20 cellular contexts compared by ENCODE assay signal in the genomic region with DNA sequence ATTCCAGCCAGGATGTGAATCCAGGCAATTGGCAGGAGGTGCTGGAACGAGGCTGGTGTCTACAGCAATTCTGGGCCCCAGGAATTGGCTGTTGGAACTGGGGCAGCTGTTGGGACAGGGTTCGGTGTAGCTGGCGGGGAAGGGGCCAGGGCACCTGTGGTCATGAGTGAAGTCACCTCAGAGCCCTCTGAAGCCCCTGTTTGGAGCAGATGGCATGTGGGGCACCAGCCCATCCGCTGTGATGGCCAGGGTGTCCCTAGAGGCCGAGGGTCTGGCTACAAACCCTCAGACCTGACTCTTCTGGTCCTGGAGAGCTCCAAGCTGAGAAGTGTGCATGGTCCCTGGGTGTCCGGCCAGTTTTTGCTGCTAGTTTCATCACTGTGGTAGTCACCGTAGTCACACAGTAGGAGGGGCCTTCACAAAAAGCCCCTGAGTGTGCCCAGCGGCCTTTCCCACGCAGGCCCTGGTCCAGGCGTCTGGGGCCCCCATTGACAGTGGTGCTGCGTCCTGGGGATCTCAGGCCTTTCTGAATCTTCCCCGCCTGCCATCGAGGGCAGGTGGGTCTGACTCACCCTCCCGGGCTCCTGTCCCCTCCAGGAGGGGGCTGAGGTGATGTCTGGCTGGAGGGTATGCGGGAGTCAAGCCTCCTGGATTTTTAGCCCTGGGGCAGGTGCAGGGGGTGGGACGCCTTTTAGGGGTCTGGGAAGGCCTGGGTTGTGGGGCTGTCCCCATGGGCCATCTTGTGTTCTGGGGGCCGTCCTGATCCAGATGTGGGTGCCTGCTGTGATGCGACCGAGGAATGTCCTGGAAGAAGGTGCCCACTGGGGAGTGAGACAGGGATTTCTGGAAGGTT.
A peak's percentile ranks its signal among the peaks of the same experiment; 100 is the strongest.
DNase-seq lines count a peak whose midpoint lies in the region; ATAC-seq, FAIRE-seq and TF ChIP-seq lines count a peak whose summit lies in the region.
"Had no signal": no experiment of that assay in that cellular context is flagged by ENCODE, and none has a peak within 500 bp of the region (broad histone marks: within the 10 kb centered on the region; RNA-seq: fewer than 3 reads in every experiment).

No MANE protein-coding gene starts in this region.

- H3K9me1 ChIP-seq in K562 (ENCODE audit: control insufficient read depth, insufficient read depth, low read length), result no peaks in the 10 kb centered on the region

- in situ Hi-C loops in K562 (cut with MboI) (no loop called here), gastrocnemius medialis (cut with MboI; ENCODE audit: low sequenced_read_pairs in 4 of 4) (no loop called here)

- H3K27me3 Mint-ChIP-seq in activated naive CD4-positive, alpha-beta T cell treated with anti-CD3 and anti-CD28 coated beads, Interleukin-2, amount 10 ng/mL, durations not matched to agents 7 days and 5 days, result peaks cover 98% of the 10 kb centered on the region
- peaks cover 36% of the 10 kb centered on the region for H3K27me3 Mint-ChIP-seq in activated naive CD4-positive, alpha-beta T cell treated with anti-CD3 and anti-CD28 coated beads for 36 hours (ENCODE audit: low read depth)

- no peak overlapping the region for H3K4me2 ChIP-seq in K562 (ENCODE audit: insufficient read depth, low read length)

- H3K4me1 Mint-ChIP-seq in activated naive CD4-positive, alpha-beta T cell treated with anti-CD3 and anti-CD28 coated beads, Interleukin-2, amount 10 ng/mL, durations not matched to agents 7 days and 5 days, result peaks cover 30% of the 10 kb centered on the region
- H3K4me1 Mint-ChIP-seq in activated naive CD4-positive, alpha-beta T cell treated with anti-CD3 and anti-CD28 coated beads for 36 hours (ENCODE audit: low read depth), result no peaks in the 10 kb centered on the region

- H3K9me3 Mint-ChIP-seq in activated naive CD4-positive, alpha-beta T cell treated with anti-CD3 and anti-CD28 coated beads, Interleukin-2, amount 10 ng/mL, durations not matched to agents 7 days and 5 days, result no peaks in the 10 kb centered on the region
- no peaks in the 10 kb centered on the region for H3K9me3 Mint-ChIP-seq in activated naive CD4-positive, alpha-beta T cell treated with anti-CD3 and anti-CD28 coated beads for 36 hours
- H3K9me3 Mint-ChIP-seq: CD8-positive, alpha-beta T cell; T-helper 1 cell treated with Interleukin-12 subunit alpha and Interleukin-12 subunit beta and Interleukin-4 antibody, amounts not matched to agents 30 μg/mL and 1 μg/mL, for 36 hours had no signal

- TF ChIP-seq RAD21 in K562 (CRISPR knock-in tag; conservative IDR thresholded peaks at IDR 0.05 in 1 of 2, IDR thresholded peaks at IDR 0.05 in 1 of 2), result no peak

- H3K4me1 ChIP-seq in K562 (replicated peaks in 1 of 2; ENCODE audit: control insufficient read depth in 2 of 2, insufficient read depth in 2 of 2, low read length in 2 of 2), result no peaks in the 10 kb centered on the region
- no peaks in the 10 kb centered on the region for H3K4me1 ChIP-seq in upper lobe of left lung
- H3K4me1 ChIP-seq in gastrocnemius medialis, result no peaks in the 10 kb centered on the region
- H3K4me1 ChIP-seq: breast epithelium, esophagus muscularis mucosa had no signal

- H3K27me3 ChIP-seq in K562 (ENCODE audit: control insufficient read depth in 2 of 2, insufficient read depth in 2 of 2, low read length in 2 of 2) (no peaks in the 10 kb centered on the region; a peak in 1 of 5 replicates), upper lobe of left lung (no peaks in the 10 kb centered on the region), gastrocnemius medialis (no peaks in the 10 kb centered on the region)
- H3K27me3 ChIP-seq: breast epithelium had no signal

- BruUV-seq in K562 (replicated peaks; lab: Mats Ljungman, UMichigan), result no TSS peak

- H3K36me3 ChIP-seq in K562 (ENCODE audit: control insufficient read depth, insufficient read depth, low read length), result no peaks in the 10 kb centered on the region
- no peaks in the 10 kb centered on the region for H3K36me3 ChIP-seq in upper lobe of left lung
- H3K36me3 ChIP-seq in gastrocnemius medialis, result no peaks in the 10 kb centered on the region
- H3K36me3 ChIP-seq: breast epithelium, esophagus muscularis mucosa had no signal

- H3K79me2 ChIP-seq in K562 (ENCODE audit: control insufficient read depth, insufficient read depth, low read length), result no peaks in the 10 kb centered on the region

- H3K9me3 ChIP-seq in K562 (replicated peaks; ENCODE audit: control insufficient read depth, insufficient read depth, low read depth, low read length) (no peaks in the 10 kb centered on the region), upper lobe of left lung (no peaks in the 10 kb centered on the region), gastrocnemius medialis (no peaks in the 10 kb centered on the region)
- H3K9me3 ChIP-seq: breast epithelium had no signal

- TF ChIP-seq POLR2A in K562 (conservative IDR thresholded peaks at IDR 0.05) (no peak), upper lobe of left lung (IDR thresholded peaks at IDR 0.05) (no peak), gastrocnemius medialis (IDR thresholded peaks at IDR 0.05) (no peak), GM12892 (IDR thresholded peaks at IDR 0.05; ENCODE audit: low read depth, low read length) (no peak)

- H3K36me3 Mint-ChIP-seq in activated naive CD4-positive, alpha-beta T cell treated with anti-CD3 and anti-CD28 coated beads, Interleukin-2, amount 10 ng/mL, durations not matched to agents 7 days and 5 days, result no peaks in the 10 kb centered on the region
- H3K36me3 Mint-ChIP-seq in activated naive CD4-positive, alpha-beta T cell treated with anti-CD3 and anti-CD28 coated beads for 36 hours (ENCODE audit: low read depth), result no peaks in the 10 kb centered on the region
- H3K36me3 Mint-ChIP-seq: CD8-positive, alpha-beta T cell had no signal

- TF ChIP-seq CTCF in K562 (IDR thresholded peaks at IDR 0.05 in 2 of 3, conservative IDR thresholded peaks at IDR 0.05 in 1 of 3; ENCODE audit: insufficient read depth in 2 of 3, low read depth in 1 of 3, low read length in 3 of 3) (no peak), upper lobe of left lung (IDR thresholded peaks at IDR 0.05) (no peak), gastrocnemius medialis (IDR thresholded peaks at IDR 0.05 in 4 of 5, conservative IDR thresholded peaks at IDR 0.05 in 1 of 5) (no peak)

- POLR2A ChIA-PET in K562 (lab: Yijun Ruan, JAX), result no interaction called here

- no peak overlapping the region for H3K27ac Mint-ChIP-seq in activated naive CD4-positive, alpha-beta T cell treated with anti-CD3 and anti-CD28 coated beads, Interleukin-2, amount 10 ng/mL, durations not matched to agents 7 days and 5 days
- H3K27ac Mint-ChIP-seq in activated naive CD4-positive, alpha-beta T cell treated with anti-CD3 and anti-CD28 coated beads for 36 hours, result no peak overlapping the region
- H3K27ac Mint-ChIP-seq: CD8-positive, alpha-beta T cell; T-helper 1 cell treated with Interleukin-12 subunit alpha and Interleukin-12 subunit beta and Interleukin-4 antibody, amounts not matched to agents 30 μg/mL and 1 μg/mL, for 36 hours had no signal

- H3K4me3 ChIP-seq in K562 (no peak overlapping the region), upper lobe of left lung (no peak overlapping the region), gastrocnemius medialis (no peak overlapping the region)
- H3K4me3 ChIP-seq: breast epithelium, dorsolateral prefrontal cortex, esophagus muscularis mucosa had no signal

- FAIRE-seq in K562 (lab: Jason Lieb, UNC) (no peak), GM12892 (lab: Jason Lieb, UNC) (no peak)

- H3K27ac ChIP-seq in K562 (ENCODE audit: extremely low read depth, low read depth, low read length) (no peak overlapping the region), upper lobe of left lung (no peak overlapping the region), gastrocnemius medialis (no peak overlapping the region)
- H3K27ac ChIP-seq: breast epithelium, dorsolateral prefrontal cortex, esophagus muscularis mucosa had no signal

- peak; percentile 9 for DNase-seq in activated naive CD4-positive, alpha-beta T cell treated with anti-CD3 and anti-CD28 coated beads, Interleukin-2, amount 10 ng/mL, durations not matched to agents 7 days and 5 days
- no peak for DNase-seq in activated naive CD4-positive, alpha-beta T cell treated with anti-CD3 and anti-CD28 coated beads for 36 hours
- DNase-seq in K562 (ENCODE audit: extremely low read depth in 1 of 4, low spot score in 3 of 4), result peak in 3 of 4 experiments; percentile 0 to 2 (median 2)
- peak; percentile 76 for DNase-seq in mesenteric fat pad (ENCODE audit: low spot score)
- DNase-seq in upper lobe of left lung, result peak; percentile 11 to 50
- DNase-seq in gastrocnemius medialis, result no peak
- no peak for DNase-seq in GM12892 (ENCODE audit: insufficient read length)
- DNase-seq: ACHN; activated CD4-positive, CD25-positive, alpha-beta regulatory T cell; CD8-positive, alpha-beta T cell; mesenchymal stem cell; MM.1S; NCI-H1930; SHP77 treated with DMSO at 0.1 percent for 48 hours; stimulated activated naive CD8-positive, alpha-beta T cell treated with anti-CD3 and anti-CD28 coated beads, Interleukin-15, amount 100 ng/mL, for 72 hours had no signal

- ATAC-seq in K562, result no peak
- ATAC-seq in upper lobe of left lung (ENCODE audit: low FRiP score in 2 of 2), result no peak
- ATAC-seq in gastrocnemius medialis, result no peak
- no peak for ATAC-seq in GM21737 (IDR thresholded peaks at IDR 0.05; ENCODE audit: unreplicated experiment)
- ATAC-seq: CD8-positive, alpha-beta T cell; stimulated activated naive CD8-positive, alpha-beta T cell treated with anti-CD3 and anti-CD28 coated beads, Interleukin-15, amount 100 ng/mL, for 72 hours had no signal

- H2AFZ ChIP-seq in K562 (ENCODE audit: low read depth, low read length), result no peak overlapping the region

- no peak overlapping the region for H3K4me3 Mint-ChIP-seq in activated naive CD4-positive, alpha-beta T cell treated with anti-CD3 and anti-CD28 coated beads, Interleukin-2, amount 10 ng/mL, durations not matched to agents 7 days and 5 days
- no peak overlapping the region for H3K4me3 Mint-ChIP-seq in activated naive CD4-positive, alpha-beta T cell treated with anti-CD3 and anti-CD28 coated beads for 36 hours
- H3K4me3 Mint-ChIP-seq: CD8-positive, alpha-beta T cell; stimulated activated naive CD8-positive, alpha-beta T cell treated with anti-CD3 and anti-CD28 coated beads, Interleukin-15, amount 100 ng/mL, for 72 hours; T-helper 1 cell treated with Interleukin-12 subunit alpha and Interleukin-12 subunit beta and Interleukin-4 antibody, amounts not matched to agents 30 μg/mL and 1 μg/mL, for 36 hours had no signal

- no peaks in the 10 kb centered on the region for H4K20me1 ChIP-seq in K562 (replicated peaks; ENCODE audit: control insufficient read depth, insufficient read depth, low read length)

- CTCF ChIA-PET in activated naive CD4-positive, alpha-beta T cell treated with anti-CD3 and anti-CD28 coated beads, Interleukin-2, amount 10 ng/mL, durations not matched to agents 7 days and 5 days (lab: Charles Lee), result no interaction called here
- CTCF ChIA-PET in activated naive CD4-positive, alpha-beta T cell treated with anti-CD3 and anti-CD28 coated beads for 36 hours (lab: Charles Lee), result no interaction called here
- CTCF ChIA-PET in K562 (lab: Yijun Ruan, JAX; ENCODE audit: low intra/inter-chr PET ratio), result no interaction called here

- intact Hi-C loops in activated naive CD4-positive, alpha-beta T cell treated with anti-CD3 and anti-CD28 coated beads for 36 hours (cut with micrococcal nuclease), result no loop called here
- intact Hi-C loops in K562 (cut with micrococcal nuclease), result no loop called here
- intact Hi-C loops in gastrocnemius medialis (cut with DNase I; ENCODE audit: low total_unique reads), result no loop called here

- 0% methylated on average over 11 of the region's 19 CpGs for WGBS in K562 (ENCODE audit: insufficient coverage, low coverage, missing lambda C conversion rate)
- WGBS in upper lobe of left lung, 2 donors, result 72 to 75% methylated on average over 4 to 19 of the region's 19 CpGs

- H3K9ac ChIP-seq in K562 (ENCODE audit: insufficient read depth in 1 of 2, low read depth in 2 of 2, low read length in 2 of 2), result no peak overlapping the region

- TF ChIP-seq EP300 in K562 (IDR thresholded peaks at IDR 0.05; ENCODE audit: low read length) (no peak), upper lobe of left lung (IDR thresholded peaks at IDR 0.05) (no peak)

Comparison
In these comparisons a context has a peak if more than half of its experiments do, and no peak if none do; other contexts are left out.
1. DNase-seq: peak in activated naive CD4-positive, alpha-beta T cell treated with anti-CD3 and anti-CD28 coated beads, Interleukin-2, amount 10 ng/mL, durations not matched to agents 7 days and 5 days (single experiment), K562 (3 of 4), mesenteric fat pad (single experiment) and upper lobe of left lung (2 of 2); none in activated naive CD4-positive, alpha-beta T cell treated with anti-CD3 and anti-CD28 coated beads for 36 hours (single experiment), gastrocnemius medialis (0 of 2) and GM12892 (single experiment).